ENCODE assay signal across 8 cellular contexts in genomic region chr4:177441061-177441802, GRCh38. TPM values are rescaled to one million over a fixed set of nuclear protein-coding genes. Genes with fewer than 3 reads are reported as not detected.
DNase-seq lines count a peak whose midpoint lies in the region; ATAC-seq and TF ChIP-seq lines count a peak whose summit lies in the region.

No MANE protein-coding gene starts in this region.

- H3K4me1 ChIP-seq in DOHH2 (ENCODE audit: control insufficient read depth, low read length) (peaks cover 24% of the 10 kb centered on the region), duodenal mucosa (ENCODE audit: control insufficient read depth in 1 of 2, insufficient read depth in 2 of 2, low read length in 2 of 2) (peaks cover 9 to 11% of the 10 kb centered on the region in 2 donors), mucosa of stomach (ENCODE audit: control insufficient read depth, insufficient read depth, low read length) (peaks cover 6% of the 10 kb centered on the region)

- H3K4me3 ChIP-seq in DOHH2 (ENCODE audit: low read length) (peak overlapping the region; percentile 93), duodenal mucosa (ENCODE audit: low read depth in 1 of 2, low read length in 2 of 2) (peak overlapping the region; percentile 83 to 91), mucosa of stomach (ENCODE audit: low read length) (peak overlapping the region; percentile 88)

- peaks cover 14% of the 10 kb centered on the region for H3K79me2 ChIP-seq in DOHH2 (ENCODE audit: control insufficient read depth, low read length)

- peaks cover 3% of the 10 kb centered on the region; the same call in 1 of the 2 replicates for H3F3A ChIP-seq in DOHH2 (ENCODE audit: control insufficient read depth, insufficient read depth)

- DNase-seq in SK-N-DZ (ENCODE audit: low spot score) (peak; percentile 10), ureter (ENCODE audit: low spot score) (no peak), HK-2 (ENCODE audit: unreplicated experiment) (no peak)

- peak overlapping the region; percentile 81 to 84 for H3K9ac ChIP-seq in duodenal mucosa (ENCODE audit: low read depth in 1 of 2, low read length in 2 of 2)
- peak overlapping the region; percentile 87 for H3K9ac ChIP-seq in mucosa of stomach (ENCODE audit: low read length)

- H4K20me1 ChIP-seq in DOHH2 (ENCODE audit: control insufficient read depth, insufficient read depth, low read depth, low read length): no peaks in the 10 kb centered on the region

- peak overlapping the region; percentile 85 for H3K4me2 ChIP-seq in DOHH2 (ENCODE audit: low read length)

- H3K27me3 ChIP-seq in DOHH2 (ENCODE audit: control insufficient read depth, low read length): no peaks in the 10 kb centered on the region
- no peaks in the 10 kb centered on the region for H3K27me3 ChIP-seq in duodenal mucosa (ENCODE audit: control insufficient read depth in 1 of 2, insufficient read depth in 2 of 2, low read length in 2 of 2)
- H3K27me3 ChIP-seq in mucosa of stomach (ENCODE audit: control insufficient read depth, insufficient read depth, low read length): no peaks in the 10 kb centered on the region

- peak; percentile 43 for TF ChIP-seq CTCF in DOHH2 (IDR thresholded peaks at IDR 0.05; ENCODE audit: low read depth, low read length, poor library complexity, severe bottlenecking)

- ATAC-seq in GM19043 (IDR thresholded peaks at IDR 0.05; ENCODE audit: low read depth, unreplicated experiment) (peak; percentile 24), HG03280 (IDR thresholded peaks at IDR 0.05; ENCODE audit: unreplicated experiment) (peak; percentile 43)

- H3K9me2 ChIP-seq in DOHH2 (replicated peaks; ENCODE audit: control insufficient read depth, low read length): no peaks in the 10 kb centered on the region

- H3K36me3 ChIP-seq in DOHH2 (ENCODE audit: control insufficient read depth, low read length): peaks cover 27% of the 10 kb centered on the region
- H3K36me3 ChIP-seq in duodenal mucosa (ENCODE audit: control insufficient read depth in 1 of 2, insufficient read depth in 2 of 2, low read length in 2 of 2): peaks cover 0 to 3% of the 10 kb centered on the region in 2 donors
- no peaks in the 10 kb centered on the region for H3K36me3 ChIP-seq in mucosa of stomach (ENCODE audit: control insufficient read depth, insufficient read depth, low read length)

- H3K9me3 ChIP-seq in DOHH2 (ENCODE audit: control insufficient read depth, insufficient read depth, low read length) (no peaks in the 10 kb centered on the region), duodenal mucosa (ENCODE audit: control insufficient read depth in 1 of 2, low read length in 2 of 2) (no peaks in the 10 kb centered on the region), mucosa of stomach (ENCODE audit: control insufficient read depth, low read length) (no peaks in the 10 kb centered on the region)

- peak overlapping the region; percentile 96 for H3K27ac ChIP-seq in DOHH2 (ENCODE audit: low read depth, low read length)
- no peak overlapping the region for H3K27ac ChIP-seq in duodenal mucosa (ENCODE audit: low read depth, low read length)

RNA-seq across cellular contexts. Expression of gene AGA, which starts 1.0 kb away (rescaled TPM):
- polyA plus RNA-seq in SK-N-DZ (2014; cell fraction: cytosol; rRNA removed): 8.4 and 9.7 TPM in 2 replicates
- 4.2 and 5.2 TPM in 2 replicates for polyA plus RNA-seq in SK-N-DZ (2014; cell fraction: nucleus; rRNA removed)
- 27.5 TPM for total RNA-seq in ureter
